In the genomic region with DNA sequence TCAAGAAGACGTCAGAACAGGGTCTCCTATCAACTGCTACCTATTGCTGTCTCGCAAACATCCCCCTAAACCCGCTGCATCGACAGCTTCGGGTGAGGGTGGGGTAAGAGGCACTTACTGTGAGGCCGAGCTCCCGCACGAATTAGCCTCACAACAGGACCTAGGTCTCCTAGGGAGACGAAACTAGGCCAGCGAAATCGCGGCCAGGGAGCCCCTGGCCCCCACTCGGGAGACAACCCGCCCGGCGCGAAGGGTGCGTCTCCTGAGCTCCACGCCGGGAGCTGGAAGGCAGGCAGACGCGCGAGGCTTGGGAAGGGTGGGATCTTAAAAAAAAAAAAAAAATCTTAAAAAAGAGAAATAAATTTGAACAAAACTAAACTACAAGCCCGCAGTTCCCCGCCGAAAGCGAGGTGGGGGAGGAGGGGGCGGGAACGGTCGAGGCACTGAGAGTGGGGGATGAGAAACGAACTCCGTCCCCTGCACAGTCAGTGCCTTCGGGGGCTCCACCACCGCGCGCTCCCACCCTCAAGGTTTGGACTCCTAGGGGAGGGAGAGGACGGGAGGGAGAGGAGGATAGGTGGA, we compare ENCODE assay signal across 9 cellular contexts. TPM values are rescaled to one million over a fixed set of nuclear protein-coding genes. Genes with fewer than 3 reads are reported as not detected.
A peak's percentile ranks its signal among the peaks of the same experiment; 100 is the strongest.
DNase-seq lines count a peak whose midpoint lies in the region; ATAC-seq, FAIRE-seq and TF ChIP-seq lines count a peak whose summit lies in the region.
"Had no signal": no experiment of that assay in that cellular context is flagged by ENCODE, and none has a peak within 500 bp of the region (broad histone marks: within the 10 kb centered on the region; RNA-seq: fewer than 3 reads in every experiment).

No MANE protein-coding gene starts in this region.

- H3K4me1 ChIP-seq in A673 (ENCODE audit: insufficient read depth, low read length, poor library complexity, severe bottlenecking) (no peaks in the 10 kb centered on the region), ascending aorta (peaks cover 0 to 33% of the 10 kb centered on the region in 2 donors), left ventricle myocardium inferior (peaks cover 70% of the 10 kb centered on the region), pancreas (no peaks in the 10 kb centered on the region)

- peak overlapping the region; percentile 37 for H3K4me3 ChIP-seq in A673 (ENCODE audit: low read depth, low read length, poor library complexity, severe bottlenecking)
- H3K4me3 ChIP-seq in ascending aorta, result peak overlapping the region; percentile 58 to 68
- peak overlapping the region; percentile 73 for H3K4me3 ChIP-seq in left ventricle myocardium inferior
- peak overlapping the region in 3 of 4 donors; percentile 29 to 47 (median 42) for H3K4me3 ChIP-seq in pancreas

- ATAC-seq in pancreas, result peak in 2 of 4 donors; percentile 2 to 6
- no peak for ATAC-seq in GM19324 (IDR thresholded peaks at IDR 0.05; ENCODE audit: low FRiP score, unreplicated experiment)
- no peak for ATAC-seq in GM21447 (IDR thresholded peaks at IDR 0.05; ENCODE audit: unreplicated experiment)

- no peak for FAIRE-seq in pancreas (lab: Jason Lieb, UNC)

- H3K27ac ChIP-seq in A673 (ENCODE audit: low read depth, low read length, poor library complexity, severe bottlenecking) (no peak overlapping the region), ascending aorta (peak overlapping the region; percentile 87 to 90), left ventricle myocardium inferior (replicated peaks) (peak overlapping the region; percentile 96), pancreas (peak overlapping the region in 2 of 4 donors; percentile 28 to 36)

- POLR2A ChIA-PET in A673 (lab: Charles Lee; ENCODE audit: low non-redundant PET), result interaction anchor here (0.6 kb wide), 1 partner anchor 193 kb away, joined by 5 read pairs; no protein-coding TSS in a partner anchor

- H3K36me3 ChIP-seq in A673 (ENCODE audit: insufficient read depth, low read length, poor library complexity, severe bottlenecking) (no peaks in the 10 kb centered on the region), ascending aorta (no peaks in the 10 kb centered on the region), left ventricle myocardium inferior (no peaks in the 10 kb centered on the region), pancreas (no peaks in the 10 kb centered on the region)

- H3K9me3 ChIP-seq in A673 (ENCODE audit: low read depth, low read length, poor library complexity, severe bottlenecking) (no peaks in the 10 kb centered on the region), ascending aorta (no peaks in the 10 kb centered on the region), left ventricle myocardium inferior (replicated peaks) (no peaks in the 10 kb centered on the region), pancreas (no peaks in the 10 kb centered on the region)

- 10 to 13% methylated on average over 37 of the region's 37 CpGs for WGBS in pancreas, 2 donors

- no peaks in the 10 kb centered on the region for H3K27me3 ChIP-seq in A673 (replicated peaks; ENCODE audit: insufficient read depth, low read depth, low read length, poor library complexity)
- H3K27me3 ChIP-seq in ascending aorta, result no peaks in the 10 kb centered on the region
- H3K27me3 ChIP-seq in left ventricle myocardium inferior (ENCODE audit: low read depth), result no peaks in the 10 kb centered on the region
- H3K27me3 ChIP-seq in pancreas, result peaks cover 0 to 12% (median 0%) of the 10 kb centered on the region in 4 donors

- intact Hi-C loops in A673 (cut with micrococcal nuclease; ENCODE audit: unreplicated experiment), result no loop called here
- intact Hi-C loops in ascending aorta (cut with DNase I), result loop anchor here (5.0 kb wide), 1 partner anchor 315 kb away; no protein-coding TSS in a partner anchor
- intact Hi-C loops in left ventricle myocardium inferior (cut with micrococcal nuclease), result no loop called here
- intact Hi-C loops in pancreas (cut with DNase I), result no loop called here

- TF ChIP-seq CTCF in A673 (conservative IDR thresholded peaks at IDR 0.05; ENCODE audit: low read depth, low read length), result no peak
- no peak for TF ChIP-seq CTCF in ascending aorta (IDR thresholded peaks at IDR 0.05)
- TF ChIP-seq CTCF in left ventricle myocardium inferior (IDR thresholded peaks at IDR 0.05; ENCODE audit: borderline replicate concordance), result no peak
- no peak for TF ChIP-seq CTCF in pancreas (IDR thresholded peaks at IDR 0.05)

- CTCF ChIA-PET in A673 (lab: Charles Lee), result interaction anchor here (0.7 kb wide), 1 partner anchor 14 kb away, joined by 3 read pairs; no protein-coding TSS in a partner anchor

- no peak for DNase-seq in A673 (ENCODE audit: low spot score)
- DNase-seq in ascending aorta (ENCODE audit: low spot score in 2 of 2), result no peak
- peak; percentile 52 for DNase-seq in left ventricle myocardium inferior
- DNase-seq in pancreas, result no peak
- DNase-seq in T-helper 9 cell, result no peak
- DNase-seq in GM19238 (ENCODE audit: insufficient read length, low spot score), result no peak
- DNase-seq: activated naive CD4-positive, alpha-beta T cell treated with anti-CD3 and anti-CD28 coated beads, Interleukin-2, amount 10 ng/mL, durations not matched to agents 7 days and 5 days had no signal

- no TSS peak for BruUV-seq in A673 (replicated peaks; lab: Mats Ljungman, UMichigan)

RNA-seq across cellular contexts. Expression of gene NFIB, which starts 33.0 kb away (rescaled TPM):
- total RNA-seq in A673 (2021), result 41.2 and 42.9 TPM in 2 replicates
- 99.9 TPM for total RNA-seq in ascending aorta
- 110 TPM for total RNA-seq in left ventricle myocardium inferior
- total RNA-seq in pancreas, result 10 to 100 TPM; 40.9 to 65.0 (median 53.0) TPM
- polyA plus RNA-seq in pancreas, result 1 to 10 TPM; 8.9 to 10.0 TPM
